In the genomic region with DNA sequence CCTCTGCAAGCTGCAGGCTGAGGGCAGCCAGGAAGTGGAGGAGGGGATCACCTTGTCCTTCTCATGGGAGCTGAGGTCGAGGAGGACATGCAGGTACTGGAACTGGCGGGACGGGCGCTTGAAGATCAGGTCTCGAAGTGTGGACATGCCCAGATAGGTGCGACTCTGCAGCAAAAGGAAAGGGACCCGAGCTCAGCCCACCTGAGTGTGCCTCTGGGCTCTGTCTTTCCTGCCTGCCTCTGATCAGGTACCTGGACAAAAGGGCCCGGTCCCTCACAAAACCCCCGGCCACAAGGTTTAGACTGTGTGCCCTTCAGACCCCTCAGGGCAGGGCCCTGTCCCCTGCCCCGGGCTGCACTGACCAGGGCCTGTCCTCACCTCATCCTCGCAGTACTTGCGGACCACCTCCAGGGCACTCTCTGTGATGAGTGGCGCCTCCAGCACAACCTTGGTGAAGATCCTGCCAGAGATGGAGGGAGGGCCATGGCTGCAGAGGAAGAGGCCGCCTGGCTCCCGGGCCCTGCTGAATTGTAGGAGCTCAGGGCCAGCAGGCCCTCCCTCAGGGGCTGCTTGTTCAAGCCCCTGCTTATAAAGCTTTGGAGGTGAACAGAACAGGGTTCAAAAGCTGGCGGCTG, we compare ENCODE assay signal across 2 cellular contexts.
TF ChIP-seq lines count a peak whose summit lies in the region.

No MANE protein-coding gene starts in this region.

TF ChIP-seq in HCT116, 20 proteins besides CTCF, POLR2A, EP300 and RAD21:
- TF ChIP-seq SRF (IDR thresholded peaks at IDR 0.05; ENCODE audit: low read depth) (no peak), POLR2AphosphoS5 (IDR thresholded peaks at IDR 0.05; ENCODE audit: low read depth, low read length) (0 out of 2 replicates have a peak, but pooled peaks have one; percentile 26), CBX3 (IDR thresholded peaks at IDR 0.05; ENCODE audit: low read depth) (no peak)

TF ChIP-seq in H1, 55 proteins besides CTCF, POLR2A, EP300 and RAD21:
- TF ChIP-seq PHF8 (conservative IDR thresholded peaks at IDR 0.05; ENCODE audit: low read depth, low read length) (no peak), POLR2AphosphoS5 (IDR thresholded peaks at IDR 0.05; ENCODE audit: low read depth, low read length) (peak; percentile 24; the same call in 1 of the 2 replicates)
